In the genomic region with DNA sequence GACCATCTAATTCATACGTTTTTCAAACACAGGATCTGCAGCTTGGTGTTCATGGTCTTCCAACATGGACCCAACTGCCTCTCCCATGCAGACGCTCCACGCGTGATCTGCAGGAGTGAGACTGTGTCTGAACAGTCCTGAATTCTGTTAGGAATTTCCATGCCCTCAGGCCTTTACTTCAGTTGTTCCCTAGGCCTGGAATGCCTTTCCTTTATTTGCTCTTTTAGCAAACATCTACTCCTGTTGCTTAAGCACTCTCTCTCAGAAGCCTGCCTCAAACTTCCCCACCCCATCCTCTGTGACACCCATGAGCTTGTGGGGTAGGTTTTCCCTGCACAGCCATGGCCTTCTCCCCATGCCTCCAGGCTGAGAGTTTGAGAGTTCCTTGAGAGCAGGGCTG, we compare ENCODE assay signal across 16 cellular contexts.
DNase-seq lines count a peak whose midpoint lies in the region; ATAC-seq and TF ChIP-seq lines count a peak whose summit lies in the region.
"Had no signal": no experiment of that assay in that cellular context is flagged by ENCODE, and none has a peak within 500 bp of the region (broad histone marks: within the 10 kb centered on the region; RNA-seq: fewer than 3 reads in every experiment).

No MANE protein-coding gene starts in this region.

- H3K18ac ChIP-seq in mesendoderm (ENCODE audit: low read length), result no peak overlapping the region

- no peak overlapping the region for H3K56ac ChIP-seq in mesendoderm (ENCODE audit: low read length)

- TF ChIP-seq POLR2A in suprapubic skin (IDR thresholded peaks at IDR 0.05), result no peak

- no peak overlapping the region for H2BK120ac ChIP-seq in mesendoderm (ENCODE audit: low read depth, low read length)

- H3K9me3 ChIP-seq in suprapubic skin, result no peaks in the 10 kb centered on the region
- H3K9me3 ChIP-seq: BE2C had no signal

- WGBS in mesendoderm (ENCODE audit: extremely low coverage, insufficient coverage, low lambda C conversion rate), result no CpG with 5 or more reads among the region's 4 CpGs
- 84% methylated on average over 4 of the region's 4 CpGs for WGBS in suprapubic skin

- H3K4me1 ChIP-seq in mesendoderm (ENCODE audit: control insufficient read depth, low read depth, low read length), result no peaks in the 10 kb centered on the region
- H3K4me1 ChIP-seq in suprapubic skin, result peaks cover 8% of the 10 kb centered on the region
- H3K4me1 ChIP-seq: BE2C had no signal

- peak; percentile 65 for DNase-seq in EH (ENCODE audit: low read depth)
- DNase-seq in NCI-H69 (lab: John Stamatoyannopoulos, UW), result peak; percentile 2
- peak; percentile 24 for DNase-seq in mesendoderm
- DNase-seq in GM10266 (ENCODE audit: extremely low spot score), result no peak
- DNase-seq in stimulated activated CD4-positive, alpha-beta T cell treated with anti-CD3 and anti-CD28 coated beads, Interleukin-4, amount 100 ng/mL, for 24 hours, result no peak
- no peak for DNase-seq in suprapubic skin (ENCODE audit: low spot score in 2 of 2)
- DNase-seq: ACHN; BE2C; CD4-positive, alpha-beta T cell; DMS153; DMS79; GOT3; H9; KBM-7 had no signal

- TF ChIP-seq EP300 in suprapubic skin (IDR thresholded peaks at IDR 0.05), result no peak

- no peaks in the 10 kb centered on the region for H3K79me2 ChIP-seq in mesendoderm (ENCODE audit: control insufficient read depth, insufficient read depth, low read length)

- no peak overlapping the region for H3K27ac ChIP-seq in mesendoderm (ENCODE audit: low read depth, low read length)
- no peak overlapping the region for H3K27ac ChIP-seq in suprapubic skin
- H3K27ac ChIP-seq: C4-2B had no signal

- no peak overlapping the region for H2BK15ac ChIP-seq in mesendoderm (replicated peaks; ENCODE audit: low read depth)

- H3K79me1 ChIP-seq in mesendoderm (ENCODE audit: low read length), result no peaks in the 10 kb centered on the region

- no peaks in the 10 kb centered on the region for H3K36me3 ChIP-seq in mesendoderm (ENCODE audit: control insufficient read depth, insufficient read depth, low read length)
- H3K36me3 ChIP-seq in suprapubic skin, result no peaks in the 10 kb centered on the region
- H3K36me3 ChIP-seq: BE2C had no signal

- H3K23ac ChIP-seq in mesendoderm (ENCODE audit: low read length), result no peak overlapping the region

- no peak for ATAC-seq in GM21423 (IDR thresholded peaks at IDR 0.05; ENCODE audit: unreplicated experiment)

- no peak overlapping the region for H3K9ac ChIP-seq in mesendoderm (ENCODE audit: low read length)

- no peak overlapping the region for H2AK5ac ChIP-seq in mesendoderm (ENCODE audit: low read length)

- H3K4me2 ChIP-seq in mesendoderm (ENCODE audit: low read length), result no peak overlapping the region

- H2BK5ac ChIP-seq in mesendoderm (ENCODE audit: low read length), result no peak overlapping the region

- H3K27me3 ChIP-seq in mesendoderm (ENCODE audit: insufficient read depth, low read length, poor library complexity), result no peaks in the 10 kb centered on the region
- H3K27me3 ChIP-seq in suprapubic skin, result no peaks in the 10 kb centered on the region
- H3K27me3 ChIP-seq: BE2C had no signal

- no peak overlapping the region for H4K8ac ChIP-seq in mesendoderm (ENCODE audit: low read depth, low read length)

- H4K5ac ChIP-seq in mesendoderm (ENCODE audit: low read length), result no peak overlapping the region

- TF ChIP-seq CTCF in GM10266 (IDR thresholded peaks at IDR 0.05; ENCODE audit: control insufficient read depth, insufficient read depth, low read depth, missing control alignments) (no peak), suprapubic skin (IDR thresholded peaks at IDR 0.05) (no peak)

- no peak overlapping the region for H3K4me3 ChIP-seq in mesendoderm (ENCODE audit: low read length)
- no peak overlapping the region for H3K4me3 ChIP-seq in suprapubic skin

- no peak overlapping the region for H3K4ac ChIP-seq in mesendoderm (ENCODE audit: low read depth, low read length)

Comparison
In these comparisons a context has a peak if more than half of its experiments do, and no peak if none do; other contexts are left out.
1. DNase-seq: peak in EH (single experiment), NCI-H69 (single experiment) and mesendoderm (single experiment); none in GM10266 (single experiment), stimulated activated CD4-positive, alpha-beta T cell treated with anti-CD3 and anti-CD28 coated beads, Interleukin-4, amount 100 ng/mL, for 24 hours (single experiment) and suprapubic skin (0 of 2).